Comparison of ENCODE assay signal across 27 cellular contexts in genomic region chr15:52290800-52291199, GRCh38. TPM values are rescaled to one million over a fixed set of nuclear protein-coding genes. Genes with fewer than 3 reads are reported as not detected.
A peak's percentile ranks its signal among the peaks of the same experiment; 100 is the strongest.
DNase-seq lines count a peak whose midpoint lies in the region; ATAC-seq, FAIRE-seq and TF ChIP-seq lines count a peak whose summit lies in the region.
"Had no signal": no experiment of that assay in that cellular context is flagged by ENCODE, and none has a peak within 500 bp of the region (broad histone marks: within the 10 kb centered on the region; RNA-seq: fewer than 3 reads in every experiment).

No MANE protein-coding gene starts in this region.

- H3K27ac ChIP-seq in BLaER1 treated with 17β-estradiol and CSF1 and Interleukin-3, amounts not matched to agents 10 nM and 100 nM: 0 out of 22 replicates have a peak overlapping the region, but pooled peaks of 1 of the 11 experiments have one; percentile 48
- H3K27ac ChIP-seq in prostate gland: peak overlapping the region; percentile 9 to 95
- H3K27ac ChIP-seq: foreskin keratinocyte, SK-N-MC had no signal

- intact Hi-C loops in prostate gland (cut with DNase I): no loop called here

- H3K9ac ChIP-seq in BLaER1 treated with 17β-estradiol and CSF1 and Interleukin-3, amounts not matched to agents 10 nM and 100 nM: no peak overlapping the region

- H4K20me1 ChIP-seq in BLaER1 treated with 17β-estradiol and CSF1 and Interleukin-3, amounts not matched to agents 10 nM and 100 nM: peaks cover 0 to 6% (median 0%) of the 10 kb centered on the region in 11 experiments; a peak in 3 of 22 replicates

- peaks cover 40 to 68% (median 64%) of the 10 kb centered on the region in 10 experiments for H3K4me1 ChIP-seq in BLaER1 treated with 17β-estradiol and CSF1 and Interleukin-3, amounts not matched to agents 10 nM and 100 nM
- H3K4me1 ChIP-seq in prostate gland (replicated peaks): peaks cover 14% of the 10 kb centered on the region
- H3K4me1 ChIP-seq: foreskin keratinocyte had no signal

- no peak overlapping the region for H3K4me3 ChIP-seq in BLaER1 treated with 17β-estradiol and CSF1 and Interleukin-3, amounts not matched to agents 10 nM and 100 nM
- H3K4me3 ChIP-seq in bronchial epithelial cell (ENCODE audit: low read depth, low read length) (no peak overlapping the region), prostate gland (no peak overlapping the region), foreskin fibroblast (ENCODE audit: low read depth in 1 of 2, low read length in 2 of 2) (no peak overlapping the region)
- H3K4me3 ChIP-seq: SK-N-MC, vagina had no signal

- peak overlapping the region in 9 of 11 experiments; percentile 12 to 99 (median 63); a peak in 15 of 22 replicates for H3K4me2 ChIP-seq in BLaER1 treated with 17β-estradiol and CSF1 and Interleukin-3, amounts not matched to agents 10 nM and 100 nM

- DNase-seq in bronchial epithelial cell (ENCODE audit: low read depth) (peak; percentile 46), prostate gland (ENCODE audit: low spot score) (no peak), germinal center (ENCODE audit: low spot score) (no peak), NCI-H1694 treated with DMSO at 0.1 percent for 48 hours (lab: John Stamatoyannopoulos, UW) (no peak), foreskin fibroblast (no peak)
- DNase-seq: activated CD4-positive, alpha-beta T cell treated with anti-CD3 and anti-CD28 coated beads, Interleukin-2, amount 10 ng/mL, durations not matched to agents 7 days and 5 days; activated naive CD8-positive, alpha-beta T cell treated with anti-CD3 and anti-CD28 coated beads, Interleukin-2, amount 10 ng/mL, durations not matched to agents 7 days and 5 days; CD4-positive, alpha-beta memory T cell; DMS 273 treated with DMSO at 0.1 percent for 48 hours; foreskin keratinocyte; GOT3; naive B cell; NCI-H1092 treated with DMSO at 0.1 percent for 48 hours; NCI-H2029; NCI-H2227 treated with DMSO at 0.1 percent for 48 hours; NCI-H69; occipital lobe; retina; RPMI8226; stimulated activated CD4-positive, alpha-beta T cell treated with anti-CD3 and anti-CD28 coated beads, Interleukin-2, amount 100 ng/mL, for 48 hours; T-helper 17 cell had no signal

- no peak for TF ChIP-seq CTCF in bronchial epithelial cell (IDR thresholded peaks at IDR 0.05; ENCODE audit: insufficient read depth, low read length, severe bottlenecking)
- no peak for TF ChIP-seq CTCF in prostate gland (IDR thresholded peaks at IDR 0.05)
- no peak for TF ChIP-seq CTCF in foreskin fibroblast (IDR thresholded peaks at IDR 0.05; ENCODE audit: low read depth, low read length)

- no peak for FAIRE-seq in bronchial epithelial cell (lab: Jason Lieb, UNC)
- FAIRE-seq: endothelial cell of umbilical vein had no signal

- TF ChIP-seq POLR2A in prostate gland (IDR thresholded peaks at IDR 0.05): no peak

- peaks cover 0 to 19% (median 0%) of the 10 kb centered on the region in 11 experiments; a peak in 8 of 22 replicates for H3K27me3 ChIP-seq in BLaER1 treated with 17β-estradiol and CSF1 and Interleukin-3, amounts not matched to agents 10 nM and 100 nM
- H3K27me3 ChIP-seq in bronchial epithelial cell (ENCODE audit: control insufficient read depth, insufficient read depth, low read length) (no peaks in the 10 kb centered on the region), prostate gland (replicated peaks; ENCODE audit: insufficient read depth) (no peaks in the 10 kb centered on the region)
- H3K27me3 ChIP-seq: vagina had no signal

- 77% methylated on average over 3 of the region's 3 CpGs for WGBS in prostate gland

- H3K36me3 ChIP-seq in BLaER1 treated with 17β-estradiol and CSF1 and Interleukin-3, amounts not matched to agents 10 nM and 100 nM: peaks cover 0 to 21% (median 0%) of the 10 kb centered on the region in 11 experiments; a peak in 8 of 22 replicates
- no peaks in the 10 kb centered on the region for H3K36me3 ChIP-seq in bronchial epithelial cell (ENCODE audit: control insufficient read depth, insufficient read depth, low read length)
- no peaks in the 10 kb centered on the region for H3K36me3 ChIP-seq in prostate gland
- H3K36me3 ChIP-seq: vagina had no signal

- H3K9me3 ChIP-seq in BLaER1 treated with 17β-estradiol and CSF1 and Interleukin-3, amounts not matched to agents 10 nM and 100 nM (replicated peaks in 1 of 11): peaks cover 0 to 19% (median 14%) of the 10 kb centered on the region in 11 experiments; a peak in 14 of 22 replicates
- H3K9me3 ChIP-seq in prostate gland: no peaks in the 10 kb centered on the region
- H3K9me3 ChIP-seq: vagina had no signal

- ATAC-seq in GM19351 (IDR thresholded peaks at IDR 0.05; ENCODE audit: unreplicated experiment): peak; percentile 2
- ATAC-seq: foreskin keratinocyte, left lobe of liver, T-helper 17 cell had no signal

RNA-seq across cellular contexts. Expression of gene MYO5C, which starts 4.8 kb away (rescaled TPM):
- total RNA-seq in bronchial epithelial cell (17.8 and 19.7 TPM in 2 replicates), prostate gland (10 to 100 TPM; 53.5 to 59.9 TPM)
